In the genomic region with DNA sequence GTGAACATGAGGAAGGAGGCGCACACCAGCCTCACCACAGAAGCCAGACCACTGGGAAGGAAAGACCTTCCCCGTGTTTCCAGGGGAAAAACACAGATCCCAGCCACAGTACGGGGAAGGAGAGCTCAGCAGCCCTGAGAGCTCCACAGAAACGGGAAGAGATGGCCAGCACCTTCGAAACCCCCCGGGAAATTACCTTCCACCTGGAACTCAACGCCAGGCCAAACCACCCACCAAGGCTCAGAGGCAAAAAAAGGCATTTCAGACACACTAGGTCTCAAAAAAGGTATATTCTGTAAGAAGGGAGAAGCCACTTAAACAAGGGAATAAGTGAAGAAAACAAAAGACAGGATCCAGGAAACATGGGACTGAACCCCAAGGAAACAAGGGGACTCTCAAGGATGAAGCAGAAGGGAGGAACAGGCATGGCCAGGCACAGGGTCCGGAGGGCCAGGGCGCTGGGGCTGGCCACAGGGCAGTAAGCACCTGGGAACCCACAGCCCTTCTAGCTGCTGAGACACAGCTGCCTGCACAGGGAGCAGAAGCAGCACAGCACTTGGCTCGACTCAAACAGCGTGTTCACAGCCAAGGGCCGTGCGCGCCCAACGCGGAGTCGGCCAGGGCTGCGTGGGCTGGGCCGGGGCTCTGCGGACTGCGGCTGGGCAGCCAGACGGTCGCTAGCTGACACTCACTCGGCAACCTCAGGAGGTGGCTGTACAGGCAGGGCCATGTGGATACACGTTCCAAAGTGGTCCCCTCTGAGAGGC, we compare ENCODE assay signal across 13 cellular contexts. TPM values are rescaled to one million over a fixed set of nuclear protein-coding genes. Genes with fewer than 3 reads are reported as not detected.
DNase-seq lines count a peak whose midpoint lies in the region; ATAC-seq, FAIRE-seq and TF ChIP-seq lines count a peak whose summit lies in the region.
"Had no signal": no experiment of that assay in that cellular context is flagged by ENCODE, and none has a peak within 500 bp of the region (broad histone marks: within the 10 kb centered on the region; RNA-seq: fewer than 3 reads in every experiment).

No MANE protein-coding gene starts in this region.

- H4K20me1 ChIP-seq in GM23248 (ENCODE audit: insufficient read depth) (no peaks in the 10 kb centered on the region), K562 (replicated peaks; ENCODE audit: control insufficient read depth, insufficient read depth, low read length) (peaks cover 11% of the 10 kb centered on the region; the same call in 1 of the 2 replicates)

- TF ChIP-seq CTCF in K562 (IDR thresholded peaks at IDR 0.05 in 2 of 3, conservative IDR thresholded peaks at IDR 0.05 in 1 of 3; ENCODE audit: insufficient read depth in 2 of 3, low read depth in 1 of 3, low read length in 3 of 3) (no peak), right atrium auricular region (IDR thresholded peaks at IDR 0.05) (no peak)

- ATAC-seq in K562 (peak; percentile 72), sciatic nerve (peak; percentile 87), HG03108 (IDR thresholded peaks at IDR 0.05; ENCODE audit: unreplicated experiment) (no peak), GM19463 (IDR thresholded peaks at IDR 0.05; ENCODE audit: unreplicated experiment) (no peak), HG02763 (IDR thresholded peaks at IDR 0.05; ENCODE audit: unreplicated experiment) (no peak)
- ATAC-seq: esophagus mucosa had no signal

- H3K9ac ChIP-seq in GM23248 (no peak overlapping the region), K562 (ENCODE audit: insufficient read depth in 1 of 2, low read depth in 2 of 2, low read length in 2 of 2) (peak overlapping the region in 1 of 2 experiments; percentile 80; a peak in 2 of 4 replicates)

- BruUV-seq in K562 (replicated peaks; lab: Mats Ljungman, UMichigan) = no TSS peak

- H3K27me3 ChIP-seq in GM23248 (replicated peaks; ENCODE audit: insufficient read depth) (no peaks in the 10 kb centered on the region), K562 (ENCODE audit: control insufficient read depth in 2 of 2, insufficient read depth in 2 of 2, low read length in 2 of 2) (no peaks in the 10 kb centered on the region), right atrium auricular region (no peaks in the 10 kb centered on the region)
- H3K27me3 ChIP-seq: breast epithelium, upper lobe of left lung had no signal

- intact Hi-C loops in K562 (cut with micrococcal nuclease) (no loop called here), sciatic nerve (cut with DNase I) (no loop called here)

- no peak for FAIRE-seq in K562 (lab: Jason Lieb, UNC)

- no peak for TF ChIP-seq EP300 in K562 (IDR thresholded peaks at IDR 0.05; ENCODE audit: low read length)

- H3K4me2 ChIP-seq in GM23248 (ENCODE audit: unreplicated experiment) (no peak overlapping the region), K562 (ENCODE audit: insufficient read depth, low read length) (no peak overlapping the region)

- DNase-seq in GM23248 (peak; percentile 72), K562 (ENCODE audit: extremely low read depth in 1 of 4, low spot score in 3 of 4) (peak in 3 of 4 experiments; percentile 40 to 47 (median 44)), right atrium auricular region (ENCODE audit: low spot score) (peak; percentile 61), sciatic nerve (ENCODE audit: low spot score) (no peak), kidney glomerular epithelial cell (lab: John Stamatoyannopoulos, UW) (no peak)
- DNase-seq: activated T-cell treated with anti-CD3 and anti-CD28 coated beads, Interleukin-2, amount 50 U/mL, for 1 hour; NCI-H146 had no signal

- POLR2A ChIA-PET in K562 (lab: Yijun Ruan, JAX) = interaction anchor here (0.7 kb wide), 1 partner anchor 150 kb away, joined by 3 read pairs; no protein-coding TSS in a partner anchor

- no peaks in the 10 kb centered on the region for H3K9me2 ChIP-seq in GM23248 (ENCODE audit: insufficient read depth)

- TF ChIP-seq POLR2A in K562 (conservative IDR thresholded peaks at IDR 0.05) = no peak

- H3F3A ChIP-seq in GM23248 (ENCODE audit: insufficient read depth) = no peaks in the 10 kb centered on the region

- WGBS in GM23248 (ENCODE audit: low coverage in 1 of 2, low lambda C conversion rate in 2 of 2, missing lambda C conversion rate in 2 of 2), 2 experiments = 37 to 46% methylated on average over 25 of the region's 25 CpGs
- WGBS in K562 (ENCODE audit: insufficient coverage, low coverage, missing lambda C conversion rate) = 59% methylated on average over 25 of the region's 25 CpGs

- no peak overlapping the region for H2AFZ ChIP-seq in GM23248
- H2AFZ ChIP-seq in K562 (ENCODE audit: low read depth, low read length) = no peak overlapping the region

- no peak overlapping the region for H3K4me3 ChIP-seq in GM23248
- no peak overlapping the region for H3K4me3 ChIP-seq in K562
- H3K4me3 ChIP-seq in right atrium auricular region = no peak overlapping the region
- H3K4me3 ChIP-seq: upper lobe of left lung had no signal

- H3K4me1 ChIP-seq in GM23248 (ENCODE audit: insufficient read depth) = peaks cover 9% of the 10 kb centered on the region
- peaks cover 9 to 42% of the 10 kb centered on the region in 2 experiments for H3K4me1 ChIP-seq in K562 (replicated peaks in 1 of 2; ENCODE audit: control insufficient read depth in 2 of 2, insufficient read depth in 2 of 2, low read length in 2 of 2)
- peaks cover 0 to 48% of the 10 kb centered on the region in 2 donors for H3K4me1 ChIP-seq in right atrium auricular region
- H3K4me1 ChIP-seq: breast epithelium had no signal

- H3K9me1 ChIP-seq in K562 (ENCODE audit: control insufficient read depth, insufficient read depth, low read length) = no peaks in the 10 kb centered on the region

- no peaks in the 10 kb centered on the region for H3K9me3 ChIP-seq in GM23248 (ENCODE audit: low read depth)
- no peaks in the 10 kb centered on the region for H3K9me3 ChIP-seq in K562 (replicated peaks; ENCODE audit: control insufficient read depth, insufficient read depth, low read depth, low read length)
- H3K9me3 ChIP-seq in right atrium auricular region = no peaks in the 10 kb centered on the region
- H3K9me3 ChIP-seq: breast epithelium, upper lobe of left lung had no signal

- TF ChIP-seq RAD21 in K562 (CRISPR knock-in tag; conservative IDR thresholded peaks at IDR 0.05 in 1 of 2, IDR thresholded peaks at IDR 0.05 in 1 of 2) = no peak

- peaks cover 95% of the 10 kb centered on the region for H3K79me2 ChIP-seq in GM23248 (ENCODE audit: insufficient read depth)
- peaks cover 87% of the 10 kb centered on the region for H3K79me2 ChIP-seq in K562 (ENCODE audit: control insufficient read depth, insufficient read depth, low read length)

- H3K27ac ChIP-seq in GM23248 (no peak overlapping the region), K562 (ENCODE audit: extremely low read depth, low read depth, low read length) (no peak overlapping the region), right atrium auricular region (no peak overlapping the region)
- H3K27ac ChIP-seq: breast epithelium, upper lobe of left lung had no signal

- in situ Hi-C loops in GM23248 (cut with MboI) (loop anchor here (10.0 to 25.0 kb wide), 2 partner anchors 114 to 366 kb away; a partner anchor contains a TSS), K562 (cut with MboI) (loop anchor here (5.0 kb wide), 1 partner anchor 116 kb away; no protein-coding TSS in a partner anchor)

- CTCF ChIA-PET in K562 (lab: Yijun Ruan, JAX; ENCODE audit: low intra/inter-chr PET ratio) = no interaction called here

- no peaks in the 10 kb centered on the region for H3K36me3 ChIP-seq in GM23248 (ENCODE audit: low read depth)
- peaks cover under 1% of the 10 kb centered on the region; the same call in 1 of the 3 replicates for H3K36me3 ChIP-seq in K562 (ENCODE audit: control insufficient read depth, insufficient read depth, low read length)
- H3K36me3 ChIP-seq in right atrium auricular region = no peaks in the 10 kb centered on the region
- H3K36me3 ChIP-seq: breast epithelium, upper lobe of left lung had no signal

RNA-seq across cellular contexts. Expression of a gene that starts 44.6 kb away (rescaled TPM):
- 2.9 and 4.2 TPM in 2 replicates for total RNA-seq in GM23248 (2014; rRNA removed; shearing (Covaris generic))
- polyA plus RNA-seq in GM23248 (2016; fragmentation: Nextera tagmentation; extraction: Ambion mirVana) = 0.80 and 1.4 TPM in 2 replicates
- 55.2 and 60.4 TPM in 2 replicates for total RNA-seq in K562 (2011; cell fraction: chromatin; rRNA removed; ENCODE audit: low replicate concordance)
- 24.2 and 29.5 TPM in 2 replicates for total RNA-seq in K562 (2011; cell fraction: nucleolus; rRNA removed)
- total RNA-seq in K562 (2011; cell fraction: nucleoplasm; rRNA removed) = 37.6 and 39.3 TPM in 2 replicates
- total RNA-seq in K562 (2014; rRNA removed) = 5.3 and 6.7 TPM in 2 replicates
- total RNA-seq in K562 (2014; rRNA removed; fragmentation: Illumina TruSeq; extraction: Trizol) = 5.7 and 7.1 TPM in 2 replicates
- 5.6 and 7.8 TPM in 2 replicates for total RNA-seq in K562 (2015; rRNA removed; fragmentation: Illumina TruSeq; extraction: Trizol)
- total RNA-seq in K562 (2021) = 20.4 and 28.3 TPM in 2 replicates
- polyA plus RNA-seq in K562 (2011; rRNA removed) = 3.6 and 3.9 TPM in 2 replicates
- polyA plus RNA-seq in K562 (2011; cell fraction: cytosol; rRNA removed) = 3.1 and 9.7 TPM in 2 replicates
- 7.7 and 13.2 TPM in 2 replicates for polyA plus RNA-seq in K562 (2011; cell fraction: nucleus; rRNA removed)
- polyA plus RNA-seq in K562 (2012) = 10.2 and 14.4 TPM in 2 replicates
- polyA plus RNA-seq in K562 (2014; fragmentation: Illumina TruSeq; extraction: Trizol) = 12.4 and 14.6 TPM in 2 replicates
- under 1 TPM; 0.44 to 0.48 TPM for polyA plus RNA-seq in K562 (2014; fragmentation: Nextera tagmentation; extraction: Ambion mirVana)
- polyA plus RNA-seq in K562 (2014; rRNA removed) = 11.5 and 11.6 TPM in 2 replicates
- 5.4 and 5.6 TPM in 2 replicates for polyA minus RNA-seq in K562 (2011; rRNA and poly(A)+ RNA removed)
- 16.1 and 22.1 TPM in 2 replicates for polyA minus RNA-seq in K562 (2011; cell fraction: cytosol; rRNA and poly(A)+ RNA removed)
- 6.1 and 8.2 TPM in 2 replicates for polyA minus RNA-seq in K562 (2011; cell fraction: nucleus; rRNA and poly(A)+ RNA removed)
- total RNA-seq in right atrium auricular region = 10 to 100 TPM in 1 of 2 donors, 1 to 10 TPM in 1; 8.3 to 18.0 TPM
- total RNA-seq in sciatic nerve = 20.1 TPM

Comparison
In these comparisons a context has a peak if more than half of its experiments do, and no peak if none do; other contexts are left out.
1. DNase-seq: peak in GM23248 (single experiment), K562 (3 of 4) and right atrium auricular region (single experiment); none in sciatic nerve (single experiment) and kidney glomerular epithelial cell (single experiment).
2. ATAC-seq: peak in K562 (single experiment) and sciatic nerve (single experiment); none in HG03108 (single experiment), GM19463 (single experiment) and HG02763 (single experiment).